ENCODE assay signal across 29 cellular contexts in the genomic region with DNA sequence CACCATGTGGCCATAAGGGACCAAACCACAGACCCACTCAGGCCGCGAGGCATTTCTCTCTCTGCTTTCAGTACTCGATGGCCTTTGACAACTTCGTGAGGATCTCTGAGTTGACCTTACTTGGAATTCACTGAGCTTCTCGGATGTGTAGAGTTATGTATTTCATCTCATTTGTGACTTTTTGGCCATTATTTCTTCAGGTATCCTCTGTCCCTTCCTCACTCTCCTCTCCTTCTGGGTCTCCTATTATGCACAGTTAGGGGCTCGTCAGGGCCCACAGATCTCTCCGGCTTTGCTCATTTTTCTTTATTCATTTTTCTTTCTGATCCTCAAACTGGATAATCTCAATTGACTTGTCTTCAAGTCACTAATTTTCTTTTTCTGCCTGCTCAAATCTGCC. TPM values are rescaled to one million over a fixed set of nuclear protein-coding genes. Genes with fewer than 3 reads are reported as not detected.
DNase-seq lines count a peak whose midpoint lies in the region; ATAC-seq and TF ChIP-seq lines count a peak whose summit lies in the region.
"Had no signal": no experiment of that assay in that cellular context is flagged by ENCODE, and none has a peak within 500 bp of the region (broad histone marks: within the 10 kb centered on the region; RNA-seq: fewer than 3 reads in every experiment).

No MANE protein-coding gene starts in this region.

- H3K9me3 ChIP-seq in HEK293 (ENCODE audit: control insufficient read depth, insufficient read depth, low read depth, low read length) = no peaks in the 10 kb centered on the region
- H3K9me3 ChIP-seq: BE2C had no signal

- TF ChIP-seq CTCF in HEK293 (tag by site-specific recombination; IDR thresholded peaks at IDR 0.05) (no peak), endothelial cell (IDR thresholded peaks at IDR 0.05; ENCODE audit: unreplicated experiment) (no peak)

- peaks cover 7% of the 10 kb centered on the region for H3K9me3 Mint-ChIP-seq in activated naive CD4-positive, alpha-beta T cell treated with anti-CD3 and anti-CD28 coated beads, Interleukin-2, amount 10 ng/mL, durations not matched to agents 7 days and 5 days
- H3K9me3 Mint-ChIP-seq in endothelial cell (ENCODE audit: unreplicated experiment) = peaks cover 25% of the 10 kb centered on the region

- no peak overlapping the region for H3K4me3 Mint-ChIP-seq in activated naive CD4-positive, alpha-beta T cell treated with anti-CD3 and anti-CD28 coated beads, Interleukin-2, amount 10 ng/mL, durations not matched to agents 7 days and 5 days
- peak overlapping the region; percentile 4 for H3K4me3 Mint-ChIP-seq in endothelial cell (ENCODE audit: unreplicated experiment)
- H3K4me3 Mint-ChIP-seq: CD14-positive monocyte; CD4-positive, CD25-positive, alpha-beta regulatory T cell; CD8-positive, alpha-beta memory T cell had no signal

- ATAC-seq in HG02798 (IDR thresholded peaks at IDR 0.05; ENCODE audit: poor library complexity, unreplicated experiment) (no peak), HG03378 (IDR thresholded peaks at IDR 0.05; ENCODE audit: unreplicated experiment) (no peak)
- ATAC-seq: GM12878 had no signal

- peaks cover 3% of the 10 kb centered on the region for H3K27me3 Mint-ChIP-seq in activated naive CD4-positive, alpha-beta T cell treated with anti-CD3 and anti-CD28 coated beads, Interleukin-2, amount 10 ng/mL, durations not matched to agents 7 days and 5 days
- peaks cover 10% of the 10 kb centered on the region for H3K27me3 Mint-ChIP-seq in endothelial cell (ENCODE audit: unreplicated experiment)

- H3K4me1 Mint-ChIP-seq in activated naive CD4-positive, alpha-beta T cell treated with anti-CD3 and anti-CD28 coated beads, Interleukin-2, amount 10 ng/mL, durations not matched to agents 7 days and 5 days = no peaks in the 10 kb centered on the region
- no peaks in the 10 kb centered on the region for H3K4me1 Mint-ChIP-seq in endothelial cell (ENCODE audit: unreplicated experiment)
- H3K4me1 Mint-ChIP-seq: CD4-positive, alpha-beta memory T cell; CD4-positive, CD25-positive, alpha-beta regulatory T cell; CD8-positive, alpha-beta memory T cell had no signal

- H3K36me3 ChIP-seq in H7 (replicated peaks; ENCODE audit: control insufficient read depth, insufficient read depth, low read length) = no peaks in the 10 kb centered on the region
- H3K36me3 ChIP-seq in HEK293 (ENCODE audit: control insufficient read depth in 2 of 2, insufficient read depth in 1 of 2, low read length in 2 of 2) = no peaks in the 10 kb centered on the region
- H3K36me3 ChIP-seq: BE2C, BLaER1 had no signal

- no peak overlapping the region for H3K27ac ChIP-seq in HEK293 (ENCODE audit: extremely low read depth, low read depth, low read length)
- H3K27ac ChIP-seq: BLaER1 had no signal

- no peaks in the 10 kb centered on the region for H3K36me3 Mint-ChIP-seq in activated naive CD4-positive, alpha-beta T cell treated with anti-CD3 and anti-CD28 coated beads, Interleukin-2, amount 10 ng/mL, durations not matched to agents 7 days and 5 days
- peaks cover 15% of the 10 kb centered on the region for H3K36me3 Mint-ChIP-seq in endothelial cell (ENCODE audit: low read depth, unreplicated experiment)
- H3K36me3 Mint-ChIP-seq: CD14-positive monocyte; CD4-positive, alpha-beta memory T cell; CD4-positive, CD25-positive, alpha-beta regulatory T cell; CD8-positive, alpha-beta memory T cell had no signal

- CTCF ChIA-PET in activated naive CD4-positive, alpha-beta T cell treated with anti-CD3 and anti-CD28 coated beads, Interleukin-2, amount 10 ng/mL, durations not matched to agents 7 days and 5 days (lab: Charles Lee) = no interaction called here
- CTCF ChIA-PET in HEK293 (lab: Yijun Ruan, JAX) = no interaction called here

- peak; percentile 1 for DNase-seq in activated naive CD4-positive, alpha-beta T cell treated with anti-CD3 and anti-CD28 coated beads, Interleukin-2, amount 50 U/mL, for 16 hours
- no peak for DNase-seq in activated naive CD4-positive, alpha-beta T cell treated with anti-CD3 and anti-CD28 coated beads, Interleukin-2, amount 10 ng/mL, durations not matched to agents 7 days and 5 days
- peak; percentile 19 for DNase-seq in H7
- DNase-seq in endothelial cell (ENCODE audit: low spot score) = no peak
- no peak for DNase-seq in amniotic stem cell (lab: John Stamatoyannopoulos, UW)
- DNase-seq: 8988T; ACHN; BE2C; C1 segment of cervical spinal cord; CD4-positive, alpha-beta memory T cell; CD4-positive, CD25-positive, alpha-beta regulatory T cell; COR-L47; DMS 273 treated with DMSO at 0.1 percent for 48 hours; DMS153; DMS53; DMS79; DND-41; EL; GDM1 had no signal

- no peaks in the 10 kb centered on the region for H3K27me3 ChIP-seq in H7 (ENCODE audit: control insufficient read depth, insufficient read depth, low read length)
- H3K27me3 ChIP-seq: BE2C, BLaER1 had no signal

- no peak overlapping the region for H3K4me3 ChIP-seq in H7 (ENCODE audit: insufficient read depth, low read depth, low read length)
- H3K4me3 ChIP-seq in HEK293 (ENCODE audit: low read depth, low read length) = no peak overlapping the region
- H3K4me3 ChIP-seq: BLaER1, GM12878 had no signal

- no peaks in the 10 kb centered on the region for H3K4me1 ChIP-seq in HEK293 (ENCODE audit: control insufficient read depth, insufficient read depth, low read length)
- H3K4me1 ChIP-seq: BE2C, BLaER1 had no signal

- H3K27ac Mint-ChIP-seq in activated naive CD4-positive, alpha-beta T cell treated with anti-CD3 and anti-CD28 coated beads, Interleukin-2, amount 10 ng/mL, durations not matched to agents 7 days and 5 days = no peak overlapping the region
- H3K27ac Mint-ChIP-seq in endothelial cell (ENCODE audit: unreplicated experiment) = no peak overlapping the region
- H3K27ac Mint-ChIP-seq: CD14-positive monocyte; CD4-positive, alpha-beta memory T cell; CD4-positive, CD25-positive, alpha-beta regulatory T cell had no signal

- POLR2A ChIA-PET in HEK293 (lab: Yijun Ruan, JAX) = no interaction called here

TF ChIP-seq in HEK293, 187 proteins besides CTCF, POLR2A, EP300 and RAD21:
- no peak for TF ChIP-seq ZNF37A (tag by site-specific recombination; IDR thresholded peaks at IDR 0.05)
- no peak for TF ChIP-seq ZNF561 (tag by site-specific recombination; IDR thresholded peaks at IDR 0.05; ENCODE audit: borderline replicate concordance)
- no peak for TF ChIP-seq ZFP37 (tag by site-specific recombination; IDR thresholded peaks at IDR 0.05)
- peak; percentile 94 for TF ChIP-seq ZNF558 (tag by site-specific recombination; IDR thresholded peaks at IDR 0.05)
- TF ChIP-seq ZIC2 (tag by site-specific recombination; IDR thresholded peaks at IDR 0.05) = no peak
- TF ChIP-seq ZNF292 (tag by site-specific recombination; IDR thresholded peaks at IDR 0.05; ENCODE audit: borderline replicate concordance, low read depth) = no peak
- no peak for TF ChIP-seq ZNF10 (tag by site-specific recombination; IDR thresholded peaks at IDR 0.05)
TF ChIP-seq in HEK293: peak in this region for 1.

RNA-seq across cellular contexts. Expression of a gene that starts 16.6 kb away (rescaled TPM):
- not detected in 2 replicates for total RNA-seq in H7 (2014; rRNA removed; shearing (Covaris generic))
- not detected for total RNA-seq in endothelial cell (ENCODE audit: unreplicated experiment)
- total RNA-seq: A673; CD4-positive, alpha-beta memory T cell; CD4-positive, CD25-positive, alpha-beta regulatory T cell; CD8-positive, alpha-beta memory T cell; Daoy; G401; GM12878 had no signal

Comparison
In these comparisons a context has a peak if more than half of its experiments do, and no peak if none do; other contexts are left out.
1. DNase-seq: peak in activated naive CD4-positive, alpha-beta T cell treated with anti-CD3 and anti-CD28 coated beads, Interleukin-2, amount 50 U/mL, for 16 hours (single experiment) and H7 (single experiment); none in activated naive CD4-positive, alpha-beta T cell treated with anti-CD3 and anti-CD28 coated beads, Interleukin-2, amount 10 ng/mL, durations not matched to agents 7 days and 5 days (single experiment), endothelial cell (single experiment) and amniotic stem cell (single experiment).